ENCODE assay signal across 12 cellular contexts in genomic region chr10:124249812-124250432, GRCh38.
A peak's percentile ranks its signal among the peaks of the same experiment; 100 is the strongest.
DNase-seq lines count a peak whose midpoint lies in the region; TF ChIP-seq lines count a peak whose summit lies in the region.
"Had no signal": no experiment of that assay in that cellular context is flagged by ENCODE, and none has a peak within 500 bp of the region (broad histone marks: within the 10 kb centered on the region; RNA-seq: fewer than 3 reads in every experiment).

No MANE protein-coding gene starts in this region.

- in situ Hi-C loops in GM13977 (cut with MboI; ENCODE audit: low pct_unique_long_range_greater_than_20kb, low sequenced_read_pairs, unreplicated experiment) = no loop called here

- TF ChIP-seq CTCF in AG09319 (IDR thresholded peaks at IDR 0.05; ENCODE audit: low read depth, low read length) (peak; percentile 1; the same call in 1 of the 2 replicates), GM13977 (IDR thresholded peaks at IDR 0.05; ENCODE audit: extremely low read depth, insufficient read depth, missing control alignments) (peak; percentile 29)

- DNase-seq in AG09319 (ENCODE audit: extremely low read depth, low read depth) (no peak), GM13977 (ENCODE audit: low spot score) (no peak), SHP77 (lab: John Stamatoyannopoulos, UW) (peak; percentile 31 to 32), iPS-NIHi11 (ENCODE audit: low spot score) (peak; percentile 45), NCI-H2029 (lab: John Stamatoyannopoulos, UW) (no peak), cerebellar cortex (ENCODE audit: low spot score) (no peak), NOMO-1 treated with dmso at 0.1 percent for 144 hours (lab: John Stamatoyannopoulos, UW; ENCODE audit: unreplicated experiment) (no peak), SK-N-DZ (ENCODE audit: low spot score) (no peak)
- DNase-seq: naive B cell, NCI-H446 treated with DMSO at 0.1 percent for 48 hours, small intestine, T-cell had no signal

Comparison
In these comparisons a context has a peak if more than half of its experiments do, and no peak if none do; other contexts are left out.
1. DNase-seq: peak in SHP77 (2 of 2) and iPS-NIHi11 (single experiment); none in AG09319 (single experiment), GM13977 (single experiment), NCI-H2029 (single experiment), cerebellar cortex (single experiment), NOMO-1 treated with dmso at 0.1 percent for 144 hours (single experiment) and SK-N-DZ (single experiment).